ENCODE assay signal across 23 cellular contexts in genomic region chr17:31512104-31512740, GRCh38.
DNase-seq lines count a peak whose midpoint lies in the region; ATAC-seq, FAIRE-seq and TF ChIP-seq lines count a peak whose summit lies in the region.
"Had no signal": no experiment of that assay in that cellular context is flagged by ENCODE, and none has a peak within 500 bp of the region (broad histone marks: within the 10 kb centered on the region; RNA-seq: fewer than 3 reads in every experiment).

No MANE protein-coding gene starts in this region.

- no peak overlapping the region for H3K9ac ChIP-seq in HepG2 (ENCODE audit: insufficient read depth, low read depth, low read length)
- H3K9ac ChIP-seq: GM23248 had no signal

- peaks cover 0 to 8% of the 10 kb centered on the region in 2 experiments; a peak in 2 of 5 replicates for H3K36me3 ChIP-seq in HepG2 (replicated peaks in 1 of 2; ENCODE audit: control insufficient read depth in 1 of 2, insufficient read depth in 2 of 2, low read length in 2 of 2)
- no peaks in the 10 kb centered on the region for H3K36me3 ChIP-seq in right lobe of liver
- H3K36me3 ChIP-seq in suprapubic skin, result no peaks in the 10 kb centered on the region
- H3K36me3 ChIP-seq: breast epithelium had no signal

- DNase-seq in HepG2 (ENCODE audit: low spot score), result no peak
- no peak for DNase-seq in right lobe of liver
- DNase-seq in activated CD8-positive, alpha-beta T cell treated with anti-CD3 and anti-CD28 coated beads, Interleukin-2, amount 10 ng/mL, durations not matched to agents 7 days and 5 days, result no peak
- no peak for DNase-seq in immature natural killer cell
- DNase-seq in stimulated activated naive B cell treated with anti-CD40 and anti-IgM and Interleukin-4, amounts not matched to agents 10 μg/mL and 1 μg/mL and 100 μg/mL, for 72 hours, result no peak
- no peak for DNase-seq in GM13976 (ENCODE audit: low spot score)
- no peak for DNase-seq in suprapubic skin (ENCODE audit: low spot score in 2 of 2)
- DNase-seq in occipital lobe (lab: John Stamatoyannopoulos, UW), result no peak
- DNase-seq: activated CD4-positive, alpha-beta memory T cell treated with anti-CD3 and anti-CD28 coated beads, Interleukin-2, amount 10 ng/mL, durations not matched to agents 7 days and 5 days; activated gamma-delta T cell; endodermal cell; foreskin keratinocyte; GM23248; HFFc6; Kasumi-1; MV-4-11; NCI-H1436 treated with DMSO at 0.1 percent for 48 hours; NCI-H510A had no signal

- H3K9me3 Mint-ChIP-seq in activated CD8-positive, alpha-beta T cell treated with anti-CD3 and anti-CD28 coated beads, Interleukin-2, amount 10 ng/mL, durations not matched to agents 7 days and 5 days (ENCODE audit: insufficient read depth), result no peaks in the 10 kb centered on the region
- no peaks in the 10 kb centered on the region for H3K9me3 Mint-ChIP-seq in immature natural killer cell
- H3K9me3 Mint-ChIP-seq in stimulated activated naive B cell treated with anti-CD40 and anti-IgM and Interleukin-4, amounts not matched to agents 10 μg/mL and 1 μg/mL and 100 μg/mL, for 72 hours, result no peaks in the 10 kb centered on the region
- H3K9me3 Mint-ChIP-seq: activated CD4-positive, alpha-beta memory T cell treated with anti-CD3 and anti-CD28 coated beads, Interleukin-2, amount 10 ng/mL, durations not matched to agents 7 days and 5 days; endodermal cell; HFFc6; T-helper 1 cell treated with Interleukin-12 subunit alpha and Interleukin-12 subunit beta and Interleukin-4 antibody, amounts not matched to agents 30 μg/mL and 1 μg/mL, for 36 hours; type B pancreatic cell had no signal

- no peaks in the 10 kb centered on the region for H3K9me3 ChIP-seq in HepG2 (ENCODE audit: low read length)
- H3K9me3 ChIP-seq in right lobe of liver, result no peaks in the 10 kb centered on the region
- H3K9me3 ChIP-seq in suprapubic skin, result no peaks in the 10 kb centered on the region
- H3K9me3 ChIP-seq: breast epithelium had no signal

- ATAC-seq in HepG2, result no peak; the same call in 2 of the 3 replicates
- ATAC-seq in right lobe of liver, result no peak
- ATAC-seq in activated CD8-positive, alpha-beta T cell treated with anti-CD3 and anti-CD28 coated beads, Interleukin-2, amount 10 ng/mL, durations not matched to agents 7 days and 5 days, result no peak
- no peak for ATAC-seq in stimulated activated naive B cell treated with anti-CD40 and anti-IgM and Interleukin-4, amounts not matched to agents 10 μg/mL and 1 μg/mL and 100 μg/mL, for 72 hours (replicated peaks)
- ATAC-seq: activated CD4-positive, CD25-positive, alpha-beta regulatory T cell treated with anti-CD3 and anti-CD28 coated beads, Interleukin-2, amount 50 U/mL, for 24 hours; foreskin keratinocyte had no signal

- POLR2A ChIA-PET in HepG2 (lab: Yijun Ruan, JAX), result interaction anchor here (0.6 to 1.8 kb wide), 3 partner anchors 9 to 24 kb away, joined by 3 to 5 read pairs (median 4); no protein-coding TSS in a partner anchor
- POLR2A ChIA-PET in activated CD8-positive, alpha-beta T cell treated with anti-CD3 and anti-CD28 coated beads, Interleukin-2, amount 10 ng/mL, durations not matched to agents 7 days and 5 days (lab: Charles Lee), result interaction anchor here (6.1 kb wide), 1 partner anchor 21 kb away, joined by 129 read pairs; no protein-coding TSS in a partner anchor

- WGBS in HepG2 (ENCODE audit: low lambda C conversion rate), result 96% methylated on average over 10 of the region's 15 CpGs
- WGBS in right lobe of liver (ENCODE audit: insufficient coverage, low coverage, low lambda C conversion rate, missing lambda C conversion rate), result 100% methylated on average over 3 of the region's 15 CpGs
- 74% methylated on average over 3 of the region's 15 CpGs for WGBS in suprapubic skin

- peaks cover 62% of the 10 kb centered on the region for H3K4me1 Mint-ChIP-seq in activated CD8-positive, alpha-beta T cell treated with anti-CD3 and anti-CD28 coated beads, Interleukin-2, amount 10 ng/mL, durations not matched to agents 7 days and 5 days (ENCODE audit: low read depth)
- H3K4me1 Mint-ChIP-seq in immature natural killer cell, result peaks cover 66 to 75% of the 10 kb centered on the region in 2 donors
- peaks cover 54 to 70% of the 10 kb centered on the region in 2 donors for H3K4me1 Mint-ChIP-seq in stimulated activated naive B cell treated with anti-CD40 and anti-IgM and Interleukin-4, amounts not matched to agents 10 μg/mL and 1 μg/mL and 100 μg/mL, for 72 hours

- TF ChIP-seq CTCF in HepG2 (CRISPR knock-in tag; IDR thresholded peaks at IDR 0.05), result no peak
- no peak for TF ChIP-seq CTCF in right lobe of liver (IDR thresholded peaks at IDR 0.05)
- TF ChIP-seq CTCF in GM13976 (IDR thresholded peaks at IDR 0.05; ENCODE audit: borderline replicate concordance, control extremely low read depth, extremely low read depth, insufficient read depth, missing control alignments), result no peak
- TF ChIP-seq CTCF in suprapubic skin (IDR thresholded peaks at IDR 0.05), result no peak

- no peak for TF ChIP-seq RAD21 in HepG2 (CRISPR knock-in tag; IDR thresholded peaks at IDR 0.05)

- no peak overlapping the region for H2AFZ ChIP-seq in HepG2 (ENCODE audit: low read length)
- H2AFZ ChIP-seq: GM23248 had no signal

- CTCF ChIA-PET in HepG2 (lab: Yijun Ruan, JAX; ENCODE audit: low intra/inter-chr PET ratio, low total read pairs), result no interaction called here
- CTCF ChIA-PET in activated CD8-positive, alpha-beta T cell treated with anti-CD3 and anti-CD28 coated beads, Interleukin-2, amount 10 ng/mL, durations not matched to agents 7 days and 5 days (lab: Charles Lee), result interaction anchor here (0.7 kb wide), 1 partner anchor 16 kb away, joined by 3 read pairs; no protein-coding TSS in a partner anchor

- TF ChIP-seq EP300 in HepG2 (IDR thresholded peaks at IDR 0.05; ENCODE audit: low read depth in 2 of 2, low read length in 2 of 2), result no peak
- TF ChIP-seq EP300 in HepG2 (CRISPR knock-in tag; IDR thresholded peaks at IDR 0.05; ENCODE audit: borderline replicate concordance), result no peak
- no peak for TF ChIP-seq EP300 in suprapubic skin (IDR thresholded peaks at IDR 0.05)

- H3K36me3 Mint-ChIP-seq in activated CD8-positive, alpha-beta T cell treated with anti-CD3 and anti-CD28 coated beads, Interleukin-2, amount 10 ng/mL, durations not matched to agents 7 days and 5 days (ENCODE audit: low read depth), result peaks cover 4% of the 10 kb centered on the region
- no peaks in the 10 kb centered on the region for H3K36me3 Mint-ChIP-seq in immature natural killer cell
- H3K36me3 Mint-ChIP-seq in stimulated activated naive B cell treated with anti-CD40 and anti-IgM and Interleukin-4, amounts not matched to agents 10 μg/mL and 1 μg/mL and 100 μg/mL, for 72 hours, result peaks cover 0 to 3% of the 10 kb centered on the region in 2 donors
- H3K36me3 Mint-ChIP-seq: type B pancreatic cell had no signal

- H3K4me1 ChIP-seq in HepG2 (ENCODE audit: insufficient read depth, low read length), result peaks cover 68% of the 10 kb centered on the region
- H3K4me1 ChIP-seq in right lobe of liver, result peaks cover 0 to 18% (median 9%) of the 10 kb centered on the region in 4 donors
- peaks cover 28% of the 10 kb centered on the region for H3K4me1 ChIP-seq in suprapubic skin
- H3K4me1 ChIP-seq: breast epithelium had no signal

- H3K27me3 ChIP-seq in HepG2 (ENCODE audit: control insufficient read depth in 1 of 2, insufficient read depth in 2 of 2, low read length in 2 of 2) (no peaks in the 10 kb centered on the region), right lobe of liver (no peaks in the 10 kb centered on the region), suprapubic skin (no peaks in the 10 kb centered on the region)
- H3K27me3 ChIP-seq: foreskin keratinocyte had no signal

- BruUV-seq in HepG2 (replicated peaks; lab: Mats Ljungman, UMichigan), result no TSS peak

- TF ChIP-seq POLR2A in HepG2 (IDR thresholded peaks at IDR 0.05; ENCODE audit: insufficient read depth in 1 of 2, low read depth in 2 of 2, low read length in 2 of 2) (no peak), right lobe of liver (IDR thresholded peaks at IDR 0.05) (no peak), suprapubic skin (IDR thresholded peaks at IDR 0.05) (no peak)

- no peak overlapping the region for H3K4me3 Mint-ChIP-seq in activated CD8-positive, alpha-beta T cell treated with anti-CD3 and anti-CD28 coated beads, Interleukin-2, amount 10 ng/mL, durations not matched to agents 7 days and 5 days
- H3K4me3 Mint-ChIP-seq in immature natural killer cell, result peak overlapping the region in 1 of 5 donors; percentile 32
- H3K4me3 Mint-ChIP-seq in stimulated activated naive B cell treated with anti-CD40 and anti-IgM and Interleukin-4, amounts not matched to agents 10 μg/mL and 1 μg/mL and 100 μg/mL, for 72 hours, result no peak overlapping the region
- H3K4me3 Mint-ChIP-seq: activated CD4-positive, alpha-beta memory T cell treated with anti-CD3 and anti-CD28 coated beads, Interleukin-2, amount 10 ng/mL, durations not matched to agents 7 days and 5 days; endodermal cell; HFFc6; T-helper 1 cell treated with Interleukin-12 subunit alpha and Interleukin-12 subunit beta and Interleukin-4 antibody, amounts not matched to agents 30 μg/mL and 1 μg/mL, for 36 hours; type B pancreatic cell had no signal

- intact Hi-C loops in HepG2 (cut with micrococcal nuclease; ENCODE audit: unreplicated experiment), result no loop called here
- intact Hi-C loops in right lobe of liver (cut with DNase I), result no loop called here

- no peaks in the 10 kb centered on the region; the same call in 1 of the 2 replicates for H4K20me1 ChIP-seq in HepG2 (ENCODE audit: insufficient read depth, low read length)

- no peaks in the 10 kb centered on the region for H3K27me3 Mint-ChIP-seq in activated CD8-positive, alpha-beta T cell treated with anti-CD3 and anti-CD28 coated beads, Interleukin-2, amount 10 ng/mL, durations not matched to agents 7 days and 5 days (ENCODE audit: low read depth)
- peaks cover 5 to 8% (median 7%) of the 10 kb centered on the region in 3 donors for H3K27me3 Mint-ChIP-seq in immature natural killer cell (ENCODE audit: low read depth in 3 of 3)
- H3K27me3 Mint-ChIP-seq in stimulated activated naive B cell treated with anti-CD40 and anti-IgM and Interleukin-4, amounts not matched to agents 10 μg/mL and 1 μg/mL and 100 μg/mL, for 72 hours, result no peaks in the 10 kb centered on the region
- H3K27me3 Mint-ChIP-seq: activated CD4-positive, alpha-beta memory T cell treated with anti-CD3 and anti-CD28 coated beads, Interleukin-2, amount 10 ng/mL, durations not matched to agents 7 days and 5 days; type B pancreatic cell had no signal

- H3K27ac ChIP-seq in HepG2 (ENCODE audit: extremely low read length, insufficient read depth, low read length), result peak overlapping the region; percentile 34
- H3K27ac ChIP-seq in right lobe of liver, result no peak overlapping the region
- no peak overlapping the region for H3K27ac ChIP-seq in suprapubic skin
- H3K27ac ChIP-seq: breast epithelium, foreskin keratinocyte, GM23248 had no signal

- in situ Hi-C loops in HepG2 (cut with HindIII; ENCODE audit: extremely low pct_ligation_motif_present, low pct_unique_long_range_greater_than_20kb) (no loop called here), GM13976 (cut with MboI; ENCODE audit: low sequenced_read_pairs, unreplicated experiment) (no loop called here)

- no peak overlapping the region for H3K4me2 ChIP-seq in HepG2 (ENCODE audit: low read depth, low read length)

- no peak for FAIRE-seq in HepG2 (lab: Jason Lieb, UNC)
- FAIRE-seq: TTC549 had no signal

- H3K27ac Mint-ChIP-seq in activated CD8-positive, alpha-beta T cell treated with anti-CD3 and anti-CD28 coated beads, Interleukin-2, amount 10 ng/mL, durations not matched to agents 7 days and 5 days, result peak overlapping the region; percentile 43
- H3K27ac Mint-ChIP-seq in immature natural killer cell, result peak overlapping the region; percentile 45 to 100 (median 96)
- peak overlapping the region; percentile 10 for H3K27ac Mint-ChIP-seq in stimulated activated naive B cell treated with anti-CD40 and anti-IgM and Interleukin-4, amounts not matched to agents 10 μg/mL and 1 μg/mL and 100 μg/mL, for 72 hours
- H3K27ac Mint-ChIP-seq: activated CD4-positive, alpha-beta memory T cell treated with anti-CD3 and anti-CD28 coated beads, Interleukin-2, amount 10 ng/mL, durations not matched to agents 7 days and 5 days; endodermal cell; HFFc6; T-helper 1 cell treated with Interleukin-12 subunit alpha and Interleukin-12 subunit beta and Interleukin-4 antibody, amounts not matched to agents 30 μg/mL and 1 μg/mL, for 36 hours; type B pancreatic cell had no signal

- no peak overlapping the region for H3K4me3 ChIP-seq in HepG2 (replicated peaks in 1 of 3; ENCODE audit: insufficient read depth in 1 of 3, low read depth in 2 of 3, low read length in 3 of 3)
- no peak overlapping the region for H3K4me3 ChIP-seq in right lobe of liver
- no peak overlapping the region for H3K4me3 ChIP-seq in suprapubic skin
- H3K4me3 ChIP-seq: breast epithelium, GM23248 had no signal

- H3K79me2 ChIP-seq in HepG2 (ENCODE audit: insufficient read depth, low read length), result peaks cover 83% of the 10 kb centered on the region

Comparison
In these comparisons a context has a peak if more than half of its experiments do, and no peak if none do; other contexts are left out.
1. H3K27ac Mint-ChIP-seq: peak in every context shown above with its lines; median percentile 96 in immature natural killer cell; 43 in activated CD8-positive, alpha-beta T cell treated with anti-CD3 and anti-CD28 coated beads, Interleukin-2, amount 10 ng/mL, durations not matched to agents 7 days and 5 days; 10 in stimulated activated naive B cell treated with anti-CD40 and anti-IgM and Interleukin-4, amounts not matched to agents 10 μg/mL and 1 μg/mL and 100 μg/mL, for 72 hours.